ENCODE assay signal across 14 cellular contexts in genomic region chr7:18426564-18427226, GRCh38.
DNase-seq lines count a peak whose midpoint lies in the region; ATAC-seq and TF ChIP-seq lines count a peak whose summit lies in the region.
"Had no signal": no experiment of that assay in that cellular context is flagged by ENCODE, and none has a peak within 500 bp of the region (broad histone marks: within the 10 kb centered on the region; RNA-seq: fewer than 3 reads in every experiment).

No MANE protein-coding gene starts in this region.

- H3K4me3 Mint-ChIP-seq in immature natural killer cell = no peak overlapping the region
- H3K4me3 Mint-ChIP-seq: activated B cell treated with CpG ODN at 0.5 μM for 24 hours; CD4-positive, alpha-beta memory T cell had no signal

- no peak for ATAC-seq in omental fat pad (ENCODE audit: low FRiP score)

- no peaks in the 10 kb centered on the region for H3K36me3 ChIP-seq in MG63
- H3K36me3 ChIP-seq: stomach had no signal

- peaks cover 0 to 13% (median 0%) of the 10 kb centered on the region in 3 donors for H3K36me3 Mint-ChIP-seq in immature natural killer cell
- H3K36me3 Mint-ChIP-seq: CD4-positive, alpha-beta memory T cell had no signal

- no peaks in the 10 kb centered on the region for H3K9me3 Mint-ChIP-seq in immature natural killer cell
- H3K9me3 Mint-ChIP-seq: activated B cell treated with CpG ODN at 0.5 μM for 24 hours had no signal

- H3K9me3 ChIP-seq in MG63 = no peaks in the 10 kb centered on the region
- H3K9me3 ChIP-seq: stomach had no signal

- peaks cover 0 to 2% (median 0%) of the 10 kb centered on the region in 3 donors for H3K27me3 Mint-ChIP-seq in immature natural killer cell (ENCODE audit: low read depth in 3 of 3)
- H3K27me3 Mint-ChIP-seq: activated B cell treated with CpG ODN at 0.5 μM for 24 hours; CD4-positive, alpha-beta memory T cell had no signal

- no peaks in the 10 kb centered on the region for H3K27me3 ChIP-seq in MG63
- H3K27me3 ChIP-seq: stomach had no signal

- TF ChIP-seq CTCF in fibroblast of mammary gland (conservative IDR thresholded peaks at IDR 0.05; ENCODE audit: control insufficient read depth, insufficient read depth, low read depth, low read length) = no peak
- TF ChIP-seq CTCF in omental fat pad (IDR thresholded peaks at IDR 0.05) = no peak

- H3K27ac Mint-ChIP-seq in immature natural killer cell = no peak overlapping the region
- H3K27ac Mint-ChIP-seq: activated B cell treated with CpG ODN at 0.5 μM for 24 hours; CD4-positive, alpha-beta memory T cell had no signal

- peak; percentile 73 for DNase-seq in GM04504 (ENCODE audit: low read depth)
- DNase-seq in RPMI7951 (ENCODE audit: low read depth) = peak; percentile 8
- DNase-seq in fibroblast of mammary gland (ENCODE audit: low read depth) = peak; percentile 15
- peak; percentile 74 for DNase-seq in pulmonary artery endothelial cell (ENCODE audit: low read depth, low spot score)
- DNase-seq in omental fat pad (ENCODE audit: low spot score) = no peak
- no peak for DNase-seq in NCI-H2227 (lab: John Stamatoyannopoulos, UW; ENCODE audit: unreplicated experiment)
- DNase-seq in MG63 = no peak
- DNase-seq in immature natural killer cell = no peak
- DNase-seq: activated B cell treated with CpG ODN at 0.5 μM for 24 hours; aorta; CD4-positive, alpha-beta memory T cell; effector CD8-positive, alpha-beta T cell; retina; stomach had no signal

- H3K4me1 Mint-ChIP-seq in immature natural killer cell = no peaks in the 10 kb centered on the region
- H3K4me1 Mint-ChIP-seq: CD4-positive, alpha-beta memory T cell had no signal

- H3K4me3 ChIP-seq in fibroblast of mammary gland (ENCODE audit: control insufficient read depth, low read depth, low read length) (no peak overlapping the region), MG63 (no peak overlapping the region)
- H3K4me3 ChIP-seq: stomach had no signal

Comparison
In these comparisons a context has a peak if more than half of its experiments do, and no peak if none do; other contexts are left out.
1. DNase-seq: peak in GM04504 (single experiment), RPMI7951 (single experiment), fibroblast of mammary gland (single experiment) and pulmonary artery endothelial cell (single experiment); none in omental fat pad (single experiment), NCI-H2227 (single experiment), MG63 (single experiment) and immature natural killer cell (0 of 3).